Comparison of ENCODE assay signal across 20 cellular contexts in the genomic region with DNA sequence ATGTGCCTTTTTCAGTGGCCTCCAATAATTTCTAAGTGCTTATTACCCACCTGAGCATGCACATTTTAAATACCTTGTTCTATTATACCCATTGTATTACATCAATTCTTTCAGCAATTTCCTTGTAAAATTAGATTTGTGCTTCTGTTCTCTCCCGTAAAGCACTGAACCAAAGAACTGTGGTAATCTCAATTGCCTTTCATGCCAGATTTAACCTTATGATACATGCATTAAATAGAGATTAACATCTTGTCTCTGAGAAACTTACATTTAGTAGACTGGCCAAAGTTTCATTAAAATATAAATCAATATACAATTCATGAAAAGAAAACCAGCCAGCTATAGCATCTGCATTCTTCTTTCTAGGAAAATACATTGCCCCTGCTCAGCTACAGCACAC.
A peak's percentile ranks its signal among the peaks of the same experiment; 100 is the strongest.
DNase-seq lines count a peak whose midpoint lies in the region; ATAC-seq, FAIRE-seq and TF ChIP-seq lines count a peak whose summit lies in the region.
"Had no signal": no experiment of that assay in that cellular context is flagged by ENCODE, and none has a peak within 500 bp of the region (broad histone marks: within the 10 kb centered on the region; RNA-seq: fewer than 3 reads in every experiment).

No MANE protein-coding gene starts in this region.

- H4K20me1 ChIP-seq in GM23338 (replicated peaks; ENCODE audit: insufficient read depth) (no peaks in the 10 kb centered on the region), SK-N-SH (ENCODE audit: insufficient read depth) (no peaks in the 10 kb centered on the region), H1 (replicated peaks in 1 of 2; ENCODE audit: control insufficient read depth in 1 of 2, insufficient read depth in 2 of 2, low read length in 2 of 2) (no peaks in the 10 kb centered on the region)
- H4K20me1 ChIP-seq: BLaER1 treated with 17β-estradiol and CSF1 and Interleukin-3, amounts not matched to agents 10 nM and 100 nM had no signal

- CTCF ChIA-PET in SK-N-SH (lab: Yijun Ruan, JAX), result no interaction called here
- CTCF ChIA-PET in H1 (lab: Charles Lee; ENCODE audit: partially characterized antibody), result no interaction called here

- H3K9ac ChIP-seq in SK-N-SH (no peak overlapping the region), H1 (replicated peaks in 1 of 4; ENCODE audit: extremely low read depth in 1 of 4, low read depth in 3 of 4, low read length in 3 of 4) (no peak overlapping the region)
- H3K9ac ChIP-seq: BLaER1 treated with 17β-estradiol and CSF1 and Interleukin-3, amounts not matched to agents 10 nM and 100 nM had no signal

- H2AK5ac ChIP-seq in H1 (ENCODE audit: low read depth, low read length), result no peak overlapping the region

- no peak overlapping the region for H4K91ac ChIP-seq in H1 (replicated peaks; ENCODE audit: insufficient read length, low read length)

- WGBS in SK-N-SH (ENCODE audit: low lambda C conversion rate), result 63% methylated on average over 1 of the region's 1 CpG
- WGBS in H1 (ENCODE audit: extremely low coverage in 1 of 2, insufficient coverage in 1 of 2, insufficient read length in 1 of 2, insufficient replicate concordance in 2 of 2, low coverage in 1 of 2, low lambda C conversion rate in 2 of 2, missing lambda C conversion rate in 1 of 2), 2 experiments, result 86% methylated on average over 1 of the region's 1 CpG; no CpG with 5 or more reads in 1 of the 2 experiments

- H3K56ac ChIP-seq in H1 (replicated peaks; ENCODE audit: insufficient read length, low read depth, low read length), result no peak overlapping the region

- no peak overlapping the region for H3K27ac Mint-ChIP-seq in GM23338
- no peak overlapping the region for H3K27ac Mint-ChIP-seq in immature natural killer cell
- H3K27ac Mint-ChIP-seq: B cell; CD4-positive, alpha-beta T cell; CD8-positive, alpha-beta T cell had no signal

- 0 out of 2 replicates have a peak overlapping the region, but pooled peaks have one; percentile 52 for H2AFZ ChIP-seq in GM23338
- H2AFZ ChIP-seq in SK-N-SH (ENCODE audit: low read depth), result no peak overlapping the region; the same call in 1 of the 2 replicates
- 0 out of 2 replicates have a peak overlapping the region, but pooled peaks have one; percentile 58 for H2AFZ ChIP-seq in H1 (ENCODE audit: low read length)

- no peak for TF ChIP-seq POLR2A in H1 (IDR thresholded peaks at IDR 0.05; ENCODE audit: control extremely low read depth in 1 of 2, low read depth in 2 of 2, low read length in 2 of 2)

- peak; percentile 1; the same call in 1 of the 2 replicates for TF ChIP-seq RAD21 in SK-N-SH (IDR thresholded peaks at IDR 0.05; ENCODE audit: low read length)
- no peak for TF ChIP-seq RAD21 in H1 (IDR thresholded peaks at IDR 0.05 in 1 of 2, conservative IDR thresholded peaks at IDR 0.05 in 1 of 2; ENCODE audit: low read depth in 2 of 2, low read length in 2 of 2)

- no peaks in the 10 kb centered on the region for H3K79me2 ChIP-seq in GM23338 (replicated peaks; ENCODE audit: insufficient read depth)
- H3K79me2 ChIP-seq in SK-N-SH (ENCODE audit: insufficient read depth), result no peaks in the 10 kb centered on the region
- no peaks in the 10 kb centered on the region for H3K79me2 ChIP-seq in H1 (ENCODE audit: control insufficient read depth in 1 of 2, insufficient read depth in 2 of 2, low read length in 2 of 2)

- H3K9me2 ChIP-seq in GM23338 (ENCODE audit: insufficient read depth) (0 out of 2 replicates have a peak, but pooled peaks cover 2% of the 10 kb centered on the region), SK-N-SH (no peaks in the 10 kb centered on the region)

- H3K23ac ChIP-seq in H1 (ENCODE audit: insufficient read length), result no peak overlapping the region

- H3K4me3 Mint-ChIP-seq in GM23338 (no peak overlapping the region), immature natural killer cell (no peak overlapping the region)
- no peak overlapping the region for H3K4me3 Mint-ChIP-seq in activated T-cell treated with anti-CD3 and anti-CD28 coated beads, Interleukin-2, amount 50 U/mL, for 4 hours
- H3K4me3 Mint-ChIP-seq: B cell; CD4-positive, alpha-beta T cell; CD8-positive, alpha-beta T cell had no signal

- H3K79me1 ChIP-seq in H1 (ENCODE audit: low read depth, low read length), result no peaks in the 10 kb centered on the region

- no peaks in the 10 kb centered on the region for H3K36me3 ChIP-seq in GM23338 (ENCODE audit: insufficient read depth)
- no peaks in the 10 kb centered on the region for H3K36me3 ChIP-seq in SK-N-SH (replicated peaks in 1 of 2; ENCODE audit: control insufficient read depth in 1 of 2, insufficient read depth in 2 of 2, low read length in 1 of 2)
- H3K36me3 ChIP-seq in H1 (ENCODE audit: control insufficient read depth in 2 of 4, insufficient read depth in 4 of 4, low read length in 3 of 4), result no peaks in the 10 kb centered on the region
- H3K36me3 ChIP-seq: BLaER1 treated with 17β-estradiol and CSF1 and Interleukin-3, amounts not matched to agents 10 nM and 100 nM had no signal

- H3K4me1 ChIP-seq in GM23338 (ENCODE audit: insufficient read depth) (peaks cover 22% of the 10 kb centered on the region), SK-N-SH (ENCODE audit: control insufficient read depth in 1 of 2, insufficient read depth in 2 of 2, low read depth in 1 of 2, low read length in 1 of 2) (peaks cover 0 to 6% of the 10 kb centered on the region in 2 experiments; a peak in 2 of 4 replicates), H1 (replicated peaks in 1 of 4; ENCODE audit: control insufficient read depth in 3 of 4, insufficient read depth in 4 of 4, low read length in 3 of 4) (peaks cover 0 to 4% (median 0%) of the 10 kb centered on the region in 4 experiments; a peak in 2 of 7 replicates)
- H3K4me1 ChIP-seq: A549, Caco-2 had no signal

- H2BK15ac ChIP-seq in H1 (ENCODE audit: low read length), result no peak overlapping the region

- H3K27ac ChIP-seq in GM23338 (ENCODE audit: low read depth), result no peak overlapping the region
- H3K27ac ChIP-seq in SK-N-SH (ENCODE audit: low read depth in 2 of 2, low read length in 1 of 2), result no peak overlapping the region; a peak in 1 of 4 replicates
- H3K27ac ChIP-seq in H1 (ENCODE audit: low read depth, low read length), result no peak overlapping the region
- H3K27ac ChIP-seq: 22Rv1; A549; BLaER1 treated with 17β-estradiol and CSF1 and Interleukin-3, amounts not matched to agents 10 nM and 100 nM; C4-2B had no signal

- H3K14ac ChIP-seq in H1 (ENCODE audit: insufficient read length), result no peak overlapping the region

- no peak for ATAC-seq in GM23338
- ATAC-seq in activated T-cell treated with anti-CD3 and anti-CD28 coated beads, Interleukin-2, amount 50 U/mL, for 4 hours, result no peak
- ATAC-seq: A549; CD8-positive, alpha-beta T cell had no signal

- H3K27me3 Mint-ChIP-seq in GM23338 (ENCODE audit: insufficient read depth, low read depth, poor library complexity), result peaks cover 1% of the 10 kb centered on the region
- H3K27me3 Mint-ChIP-seq in immature natural killer cell (ENCODE audit: low read depth in 3 of 3), result peaks cover 0 to 2% (median 0%) of the 10 kb centered on the region in 3 donors
- H3K27me3 Mint-ChIP-seq in activated T-cell treated with anti-CD3 and anti-CD28 coated beads, Interleukin-2, amount 50 U/mL, for 4 hours (ENCODE audit: low read depth), result peaks cover 6% of the 10 kb centered on the region
- H3K27me3 Mint-ChIP-seq: B cell had no signal

- no peak overlapping the region for H2BK120ac ChIP-seq in H1 (replicated peaks; ENCODE audit: low read depth, low read length)

- no peak overlapping the region for H4K5ac ChIP-seq in H1 (ENCODE audit: insufficient read length, low read depth, low read length)

- peaks cover 24% of the 10 kb centered on the region for H3K4me1 Mint-ChIP-seq in GM23338
- no peaks in the 10 kb centered on the region for H3K4me1 Mint-ChIP-seq in immature natural killer cell
- no peaks in the 10 kb centered on the region for H3K4me1 Mint-ChIP-seq in activated T-cell treated with anti-CD3 and anti-CD28 coated beads, Interleukin-2, amount 50 U/mL, for 4 hours (ENCODE audit: low read depth)
- H3K4me1 Mint-ChIP-seq: B cell had no signal

- no peak overlapping the region for H2BK12ac ChIP-seq in H1 (ENCODE audit: low read depth, low read length)

- DNase-seq in GM23338 (ENCODE audit: low spot score), result no peak
- no peak for DNase-seq in SK-N-SH
- no peak for DNase-seq in H1 (ENCODE audit: low read depth in 1 of 2, low spot score in 2 of 2)
- DNase-seq in immature natural killer cell, result no peak
- no peak for DNase-seq in activated T-cell treated with anti-CD3 and anti-CD28 coated beads, Interleukin-2, amount 50 U/mL, for 4 hours
- DNase-seq: AML-193; Caco-2; Calu3; CD4-positive, alpha-beta T cell; CD8-positive, alpha-beta T cell; DMS79 treated with DMSO at 0.1 percent for 48 hours; GF-D8 had no signal

- no peak overlapping the region for H2BK20ac ChIP-seq in H1 (ENCODE audit: low read length)

- H3K23me2 ChIP-seq in H1 (ENCODE audit: low read depth, low read length), result no peaks in the 10 kb centered on the region

- H2BK5ac ChIP-seq in H1 (ENCODE audit: low read depth, low read length), result no peak overlapping the region

- no peak for TF ChIP-seq CTCF in GM23338 (conservative IDR thresholded peaks at IDR 0.05; ENCODE audit: low read depth in 2 of 2)
- TF ChIP-seq CTCF in SK-N-SH (IDR thresholded peaks at IDR 0.05), result no peak
- TF ChIP-seq CTCF in H1 (IDR thresholded peaks at IDR 0.05; ENCODE audit: control extremely low read depth in 1 of 3, insufficient read depth in 1 of 3, low read depth in 1 of 3, low read length in 3 of 3), result no peak

- H3K4me2 ChIP-seq in GM23338 (no peak overlapping the region), SK-N-SH (no peak overlapping the region), H1 (ENCODE audit: insufficient read depth in 1 of 2, low read depth in 2 of 2, low read length in 2 of 2) (no peak overlapping the region)
- H3K4me2 ChIP-seq: A549; BLaER1 treated with 17β-estradiol and CSF1 and Interleukin-3, amounts not matched to agents 10 nM and 100 nM had no signal

- FAIRE-seq in H1 (lab: Jason Lieb, UNC), result no peak
- FAIRE-seq: A549, D721Med, GM12891, GM19239 had no signal

- H3K36me3 Mint-ChIP-seq in GM23338 (ENCODE audit: low read depth) (no peaks in the 10 kb centered on the region), immature natural killer cell (no peaks in the 10 kb centered on the region)
- no peaks in the 10 kb centered on the region for H3K36me3 Mint-ChIP-seq in activated T-cell treated with anti-CD3 and anti-CD28 coated beads, Interleukin-2, amount 50 U/mL, for 4 hours (ENCODE audit: insufficient read depth)
- H3K36me3 Mint-ChIP-seq: CD8-positive, alpha-beta T cell had no signal

- H3K9me3 Mint-ChIP-seq in GM23338, result no peaks in the 10 kb centered on the region
- H3K9me3 Mint-ChIP-seq in immature natural killer cell, result peaks cover 0 to 5% (median 0%) of the 10 kb centered on the region in 6 donors
- no peaks in the 10 kb centered on the region for H3K9me3 Mint-ChIP-seq in activated T-cell treated with anti-CD3 and anti-CD28 coated beads, Interleukin-2, amount 50 U/mL, for 4 hours
- H3K9me3 Mint-ChIP-seq: CD4-positive, alpha-beta T cell; CD8-positive, alpha-beta T cell had no signal

- H3K27me3 ChIP-seq in GM23338 (ENCODE audit: insufficient read depth), result no peaks in the 10 kb centered on the region
- no peaks in the 10 kb centered on the region for H3K27me3 ChIP-seq in SK-N-SH (ENCODE audit: insufficient read depth)
- H3K27me3 ChIP-seq in H1 (replicated peaks in 1 of 4; ENCODE audit: control insufficient read depth in 3 of 4, extremely low read depth in 1 of 4, insufficient read depth in 3 of 4, low read length in 3 of 4), result no peaks in the 10 kb centered on the region
- H3K27me3 ChIP-seq: BLaER1 treated with 17β-estradiol and CSF1 and Interleukin-3, amounts not matched to agents 10 nM and 100 nM had no signal

- H3K4me3 ChIP-seq in GM23338, result no peak overlapping the region
- H3K4me3 ChIP-seq in SK-N-SH (ENCODE audit: low read depth in 2 of 2, low read length in 1 of 2), result no peak overlapping the region
- H3K4me3 ChIP-seq in H1 (ENCODE audit: extremely low read depth in 1 of 4, insufficient read depth in 2 of 4, low read depth in 3 of 4, low read length in 4 of 4), result no peak overlapping the region
- H3K4me3 ChIP-seq: A549; BLaER1 treated with 17β-estradiol and CSF1 and Interleukin-3, amounts not matched to agents 10 nM and 100 nM had no signal

- no peak overlapping the region for H4K8ac ChIP-seq in H1 (ENCODE audit: extremely low read depth, insufficient read depth, low read length)

- no peak overlapping the region for H3K4ac ChIP-seq in H1 (replicated peaks; ENCODE audit: insufficient read length, low read depth, low read length)

- H3F3A ChIP-seq in GM23338 (replicated peaks; ENCODE audit: low read depth), result no peaks in the 10 kb centered on the region
- no peaks in the 10 kb centered on the region for H3F3A ChIP-seq in SK-N-SH (replicated peaks; ENCODE audit: insufficient read depth)

- TF ChIP-seq EP300 in SK-N-SH (IDR thresholded peaks at IDR 0.05; ENCODE audit: borderline replicate concordance in 1 of 2, low read depth in 1 of 2, low read length in 1 of 2) (peak in 1 of 2 experiments; percentile 74; a peak in 2 of 4 replicates), H1 (IDR thresholded peaks at IDR 0.05; ENCODE audit: borderline replicate concordance in 1 of 2, low read depth in 2 of 2, low read length in 2 of 2) (no peak)

- H3K9me3 ChIP-seq in SK-N-SH (no peaks in the 10 kb centered on the region), H1 (ENCODE audit: insufficient read depth in 2 of 2, low read depth in 1 of 2, low read length in 1 of 2) (no peaks in the 10 kb centered on the region)
- H3K9me3 ChIP-seq: A549; BLaER1 treated with 17β-estradiol and CSF1 and Interleukin-3, amounts not matched to agents 10 nM and 100 nM; Caco-2 had no signal

- no peak overlapping the region for H3K18ac ChIP-seq in H1 (ENCODE audit: extremely low read depth, low read length)

- POLR2A ChIA-PET in SK-N-SH (lab: Yijun Ruan, JAX), result no interaction called here
- POLR2A ChIA-PET in H1 (lab: Charles Lee; ENCODE audit: partially characterized antibody), result no interaction called here
